ENCODE assay signal across 1 cellular context in the genomic region with DNA sequence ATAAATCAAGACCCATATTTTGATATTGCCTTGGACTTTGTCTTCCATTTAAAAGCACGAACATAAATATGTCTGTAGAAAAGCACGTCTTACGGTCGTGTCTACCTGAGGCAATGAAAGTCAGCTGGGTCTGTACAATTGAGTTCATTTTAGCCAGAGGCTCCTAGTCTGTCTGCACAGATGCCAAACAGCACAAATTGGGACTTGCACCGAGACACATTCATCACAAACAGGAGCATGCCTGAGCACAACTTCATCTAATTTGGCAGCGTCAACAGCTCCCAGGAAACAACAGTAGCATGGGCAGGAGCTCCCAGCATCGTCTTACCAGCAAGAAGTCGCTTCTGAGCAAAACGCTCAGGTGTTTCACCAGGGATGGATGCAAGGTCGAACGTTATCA.
TF ChIP-seq lines count a peak whose summit lies in the region.

No MANE protein-coding gene starts in this region.

TF ChIP-seq in SK-N-SH treated with all-trans-retinoic acid at 6 μM for 48 hours, 23 proteins besides CTCF, POLR2A, EP300 and RAD21 (continued from another document):
- TF ChIP-seq, protein P1, sequence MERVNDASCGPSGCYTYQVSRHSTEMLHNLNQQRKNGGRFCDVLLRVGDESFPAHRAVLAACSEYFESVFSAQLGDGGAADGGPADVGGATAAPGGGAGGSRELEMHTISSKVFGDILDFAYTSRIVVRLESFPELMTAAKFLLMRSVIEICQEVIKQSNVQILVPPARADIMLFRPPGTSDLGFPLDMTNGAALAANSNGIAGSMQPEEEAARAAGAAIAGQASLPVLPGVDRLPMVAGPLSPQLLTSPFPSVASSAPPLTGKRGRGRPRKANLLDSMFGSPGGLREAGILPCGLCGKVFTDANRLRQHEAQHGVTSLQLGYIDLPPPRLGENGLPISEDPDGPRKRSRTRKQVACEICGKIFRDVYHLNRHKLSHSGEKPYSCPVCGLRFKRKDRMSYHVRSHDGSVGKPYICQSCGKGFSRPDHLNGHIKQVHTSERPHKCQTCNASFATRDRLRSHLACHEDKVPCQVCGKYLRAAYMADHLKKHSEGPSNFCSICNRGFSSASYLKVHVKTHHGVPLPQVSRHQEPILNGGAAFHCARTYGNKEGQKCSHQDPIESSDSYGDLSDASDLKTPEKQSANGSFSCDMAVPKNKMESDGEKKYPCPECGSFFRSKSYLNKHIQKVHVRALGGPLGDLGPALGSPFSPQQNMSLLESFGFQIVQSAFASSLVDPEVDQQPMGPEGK (CRISPR knock-in tag; IDR thresholded peaks at IDR 0.05; ENCODE audit: borderline replicate concordance) = no peak
